8 cellular contexts compared by ENCODE assay signal in genomic region chr13:32427852-32428580, GRCh38. TPM values are rescaled to one million over a fixed set of nuclear protein-coding genes. Genes with fewer than 3 reads are reported as not detected.
DNase-seq lines count a peak whose midpoint lies in the region; ATAC-seq and TF ChIP-seq lines count a peak whose summit lies in the region.

Gene N4BP2L1, minus strand, starts transcription at chr13:32428130. Its CDS starts 48 bp downstream, at chr13:32428082.

- intact Hi-C loops in CD8-positive, alpha-beta T cell (cut with DNase I, micrococcal nuclease): loop anchor here (1.0 to 5.0 kb wide), 8 partner anchors 36 to 1389 kb away; partner anchors contain the start of genes BRCA2 (in 2 of the 2), PDS5B (in 2 of the 2), ZAR1L (in 2 of the 2) and HSPH1 (in 1 of the 2)

- no peaks in the 10 kb centered on the region for H3K9me3 Mint-ChIP-seq in CD8-positive, alpha-beta T cell

- H3K27ac Mint-ChIP-seq in CD8-positive, alpha-beta T cell: peak within 1 kb of the TSS; percentile 94

- peaks cover 39% of the 10 kb centered on the region for H3K4me1 Mint-ChIP-seq in CD8-positive, alpha-beta T cell (ENCODE audit: low read depth)

- peak; percentile 64 to 90 (median 80) for DNase-seq in CD8-positive, alpha-beta T cell
- DNase-seq in RWPE1 (ENCODE audit: low spot score) (no peak), globus pallidus (ENCODE audit: low spot score) (peak; percentile 86), occipital lobe (lab: John Stamatoyannopoulos, UW) (peak; percentile 75), superior temporal gyrus (ENCODE audit: extremely low spot score) (peak; percentile 84)
- DNase-seq in activated effector memory CD4-positive, alpha-beta T cell treated with anti-CD3 and anti-CD28 coated beads, Interleukin-2, amount 50 U/mL, for 16 hours: peak; percentile 95

- ATAC-seq in CD8-positive, alpha-beta T cell: peak; percentile 72
- ATAC-seq in GM19372 (IDR thresholded peaks at IDR 0.05; ENCODE audit: low read depth, unreplicated experiment): peak; percentile 58
- ATAC-seq in HG03565 (IDR thresholded peaks at IDR 0.05; ENCODE audit: unreplicated experiment): peak; percentile 50

- peaks cover 27% of the 10 kb centered on the region for H3K36me3 Mint-ChIP-seq in CD8-positive, alpha-beta T cell

- H3K36me3 ChIP-seq in CD8-positive, alpha-beta T cell (ENCODE audit: insufficient read depth, low read length): no peaks in the 10 kb centered on the region

- TF ChIP-seq CTCF in CD8-positive, alpha-beta T cell (IDR thresholded peaks at IDR 0.05): no peak
- no peak for TF ChIP-seq CTCF in RWPE1 (conservative IDR thresholded peaks at IDR 0.05; ENCODE audit: low read depth)

- peak within 1 kb of the TSS; percentile 60 for H3K4me3 ChIP-seq in CD8-positive, alpha-beta T cell (ENCODE audit: low read depth, low read length)

- no peaks in the 10 kb centered on the region for H3K9me3 ChIP-seq in CD8-positive, alpha-beta T cell (ENCODE audit: low read length)

- peak within 1 kb of the TSS; percentile 87 for H3K4me3 Mint-ChIP-seq in CD8-positive, alpha-beta T cell

- CTCF ChIA-PET in CD8-positive, alpha-beta T cell (lab: Charles Lee): interaction anchor here (0.8 to 1.6 kb wide), 5 partner anchors 12 to 102 kb away, joined by 3 to 5 read pairs (median 4); no protein-coding TSS in a partner anchor
- CTCF ChIA-PET in RWPE1 (lab: Yijun Ruan, JAX): interaction anchor here (0.5 kb wide), 1 partner anchor 516 kb away, joined by 5 read pairs; no protein-coding TSS in a partner anchor

- peaks cover 29% of the 10 kb centered on the region for H3K4me1 ChIP-seq in CD8-positive, alpha-beta T cell (ENCODE audit: insufficient read depth, low read length)

- POLR2A ChIA-PET in CD8-positive, alpha-beta T cell (lab: Charles Lee): interaction anchor here (0.9 to 4.3 kb wide), 10 partner anchors 8 to 159 kb away, joined by 3 to 28 read pairs (median 4); partner anchors contain the start of genes BRCA2, N4BP2L2, PDS5B and ZAR1L
- POLR2A ChIA-PET in RWPE1 (lab: Yijun Ruan, JAX; ENCODE audit: low non-redundant PET): interaction anchor here (0.5 kb wide), 1 partner anchor 65 kb away, joined by 4 read pairs; no protein-coding TSS in a partner anchor

- peak within 1 kb of the TSS; percentile 85 for H3K27ac ChIP-seq in CD8-positive, alpha-beta T cell (ENCODE audit: low read depth, low read length)
- H3K27ac ChIP-seq in RWPE1: peak within 1 kb of the TSS; percentile 42

- no peaks in the 10 kb centered on the region for H3K27me3 Mint-ChIP-seq in CD8-positive, alpha-beta T cell (ENCODE audit: low read depth)

- no peaks in the 10 kb centered on the region for H3K27me3 ChIP-seq in CD8-positive, alpha-beta T cell (ENCODE audit: insufficient read depth, low read length)

RNA-seq across cellular contexts. Expression of gene N4BP2L1, which starts in this region (rescaled TPM):
- total RNA-seq in CD8-positive, alpha-beta T cell: 10 to 100 TPM; 53.2 to 54.1 TPM
- total RNA-seq in occipital lobe: 20.0 TPM
